In genomic region chr1:15885701-15886612, GRCh38 we compare ENCODE assay signal across 1 cellular context.
TF ChIP-seq lines count a peak whose summit lies in the region.

No MANE protein-coding gene starts in this region.

TF ChIP-seq in K562, 482 proteins besides CTCF, POLR2A, EP300 and RAD21 (continued from another document and continues in another):
- TF ChIP-seq ETV1 (tag; conservative IDR thresholded peaks at IDR 0.05; ENCODE audit: low read depth) (0 out of 2 replicates have a peak, but pooled peaks have one; percentile 7), ZNF395 (CRISPR knock-in tag; IDR thresholded peaks at IDR 0.05) (0 out of 2 replicates have a peak, but pooled peaks have one; percentile 78), REST (CRISPR knock-in tag; IDR thresholded peaks at IDR 0.05; ENCODE audit: low read depth) (no peak), PURB (CRISPR knock-in tag; IDR thresholded peaks at IDR 0.05; ENCODE audit: low read depth) (no peak), MITF (IDR thresholded peaks at IDR 0.05) (no peak), PREB (CRISPR knock-in tag; IDR thresholded peaks at IDR 0.05) (no peak), SREBF1 (IDR thresholded peaks at IDR 0.05; ENCODE audit: borderline replicate concordance, low read depth, low read length) (no peak), ZNF592 (IDR thresholded peaks at IDR 0.05) (peak; percentile 58; the same call in 1 of the 2 replicates), MTA3 (IDR thresholded peaks at IDR 0.05; ENCODE audit: borderline replicate concordance) (no peak), MTF1 (CRISPR knock-in tag; IDR thresholded peaks at IDR 0.05; ENCODE audit: borderline replicate concordance) (no peak), TFAM (CRISPR knock-in tag; conservative IDR thresholded peaks at IDR 0.05) (no peak), CEBPB (tag; IDR thresholded peaks at IDR 0.05) (peak; percentile 100), CSDE1 (IDR thresholded peaks at IDR 0.05) (no peak; a peak in 1 of 4 replicates), SMARCA4 (IDR thresholded peaks at IDR 0.05) (peak; percentile 71; the same call in 1 of the 2 replicates), ZKSCAN1 (IDR thresholded peaks at IDR 0.05; ENCODE audit: low read depth, low read length) (peak; percentile 64; the same call in 1 of the 2 replicates), BMI1 (IDR thresholded peaks at IDR 0.05; ENCODE audit: low read length) (no peak), ZNF583 (CRISPR knock-in tag; IDR thresholded peaks at IDR 0.05) (0 out of 2 replicates have a peak, but pooled peaks have one; percentile 68), ZNF445 (CRISPR knock-in tag; IDR thresholded peaks at IDR 0.05; ENCODE audit: low read depth) (no peak), GABPB2 (CRISPR knock-in tag; conservative IDR thresholded peaks at IDR 0.05) (no peak), MYBL2 (IDR thresholded peaks at IDR 0.05; ENCODE audit: low read depth) (no peak), MYBL2 (CRISPR knock-in tag; IDR thresholded peaks at IDR 0.05; ENCODE audit: borderline replicate concordance) (no peak), KLF1 (tag; IDR thresholded peaks at IDR 0.05) (0 out of 2 replicates have a peak, but pooled peaks have one; percentile 15), FOXJ3 (CRISPR knock-in tag; IDR thresholded peaks at IDR 0.05) (no peak), SNIP1 (IDR thresholded peaks at IDR 0.05; ENCODE audit: low read depth) (no peak), ZNF184 (CRISPR knock-in tag; IDR thresholded peaks at IDR 0.05) (no peak), PHB2 (IDR thresholded peaks at IDR 0.05; ENCODE audit: low read depth) (no peak), XRCC3 (IDR thresholded peaks at IDR 0.05) (no peak), ZNF77 (CRISPR knock-in tag; IDR thresholded peaks at IDR 0.05) (no peak), CEBPG (CRISPR knock-in tag; IDR thresholded peaks at IDR 0.05) (peak; percentile 90), CEBPG (tag; conservative IDR thresholded peaks at IDR 0.05 in 1 of 2, IDR thresholded peaks at IDR 0.05 in 1 of 2) (peak; percentile 98 to 100), ZSCAN29 (IDR thresholded peaks at IDR 0.05) (no peak), EWSR1 (IDR thresholded peaks at IDR 0.05; ENCODE audit: borderline replicate concordance, low read depth, partially characterized antibody) (no peak), ESRRA (IDR thresholded peaks at IDR 0.05; ENCODE audit: borderline replicate concordance, low read depth) (peak; percentile 25; the same call in 1 of the 2 replicates), NCOA4 (IDR thresholded peaks at IDR 0.05; ENCODE audit: partially characterized antibody) (no peak), TAF1 (IDR thresholded peaks at IDR 0.05; ENCODE audit: control insufficient read depth, extremely low read depth, insufficient read depth, low read length, severe bottlenecking) (peak; percentile 61), THRB (CRISPR knock-in tag; conservative IDR thresholded peaks at IDR 0.05) (peak; percentile 70; the same call in 1 of the 2 replicates), ARHGAP35 (IDR thresholded peaks at IDR 0.05; ENCODE audit: partially characterized antibody) (no peak)
- TF ChIP-seq, protein P1, sequence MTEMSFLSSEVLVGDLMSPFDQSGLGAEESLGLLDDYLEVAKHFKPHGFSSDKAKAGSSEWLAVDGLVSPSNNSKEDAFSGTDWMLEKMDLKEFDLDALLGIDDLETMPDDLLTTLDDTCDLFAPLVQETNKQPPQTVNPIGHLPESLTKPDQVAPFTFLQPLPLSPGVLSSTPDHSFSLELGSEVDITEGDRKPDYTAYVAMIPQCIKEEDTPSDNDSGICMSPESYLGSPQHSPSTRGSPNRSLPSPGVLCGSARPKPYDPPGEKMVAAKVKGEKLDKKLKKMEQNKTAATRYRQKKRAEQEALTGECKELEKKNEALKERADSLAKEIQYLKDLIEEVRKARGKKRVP (CRISPR knock-in tag; IDR thresholded peaks at IDR 0.05) = no peak
- TF ChIP-seq, protein P2, sequence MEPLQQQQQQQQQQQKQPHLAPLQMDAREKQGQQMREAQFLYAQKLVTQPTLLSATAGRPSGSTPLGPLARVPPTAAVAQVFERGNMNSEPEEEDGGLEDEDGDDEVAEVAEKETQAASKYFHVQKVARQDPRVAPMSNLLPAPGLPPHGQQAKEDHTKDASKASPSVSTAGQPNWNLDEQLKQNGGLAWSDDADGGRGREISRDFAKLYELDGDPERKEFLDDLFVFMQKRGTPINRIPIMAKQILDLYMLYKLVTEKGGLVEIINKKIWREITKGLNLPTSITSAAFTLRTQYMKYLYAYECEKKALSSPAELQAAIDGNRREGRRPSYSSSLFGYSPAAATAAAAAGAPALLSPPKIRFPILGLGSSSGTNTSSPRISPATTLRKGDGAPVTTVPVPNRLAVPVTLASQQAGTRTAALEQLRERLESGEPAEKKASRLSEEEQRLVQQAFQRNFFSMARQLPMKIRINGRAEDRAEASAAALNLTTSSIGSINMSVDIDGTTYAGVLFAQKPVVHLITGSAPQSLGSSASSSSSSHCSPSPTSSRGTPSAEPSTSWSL (CRISPR knock-in tag; IDR thresholded peaks at IDR 0.05; ENCODE audit: borderline replicate concordance) = no peak
- TF ChIP-seq, protein P3, sequence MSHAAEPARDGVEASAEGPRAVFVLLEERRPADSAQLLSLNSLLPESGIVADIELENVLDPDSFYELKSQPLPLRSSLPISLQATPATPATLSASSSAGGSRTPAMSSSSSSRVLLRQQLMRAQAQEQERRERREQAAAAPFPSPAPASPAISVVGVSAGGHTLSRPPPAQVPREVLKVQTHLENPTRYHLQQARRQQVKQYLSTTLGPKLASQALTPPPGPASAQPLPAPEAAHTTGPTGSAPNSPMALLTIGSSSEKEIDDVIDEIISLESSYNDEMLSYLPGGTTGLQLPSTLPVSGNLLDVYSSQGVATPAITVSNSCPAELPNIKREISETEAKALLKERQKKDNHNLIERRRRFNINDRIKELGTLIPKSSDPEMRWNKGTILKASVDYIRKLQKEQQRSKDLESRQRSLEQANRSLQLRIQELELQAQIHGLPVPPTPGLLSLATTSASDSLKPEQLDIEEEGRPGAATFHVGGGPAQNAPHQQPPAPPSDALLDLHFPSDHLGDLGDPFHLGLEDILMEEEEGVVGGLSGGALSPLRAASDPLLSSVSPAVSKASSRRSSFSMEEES (CRISPR knock-in tag; IDR thresholded peaks at IDR 0.05) = no peak
- TF ChIP-seq, protein P4, sequence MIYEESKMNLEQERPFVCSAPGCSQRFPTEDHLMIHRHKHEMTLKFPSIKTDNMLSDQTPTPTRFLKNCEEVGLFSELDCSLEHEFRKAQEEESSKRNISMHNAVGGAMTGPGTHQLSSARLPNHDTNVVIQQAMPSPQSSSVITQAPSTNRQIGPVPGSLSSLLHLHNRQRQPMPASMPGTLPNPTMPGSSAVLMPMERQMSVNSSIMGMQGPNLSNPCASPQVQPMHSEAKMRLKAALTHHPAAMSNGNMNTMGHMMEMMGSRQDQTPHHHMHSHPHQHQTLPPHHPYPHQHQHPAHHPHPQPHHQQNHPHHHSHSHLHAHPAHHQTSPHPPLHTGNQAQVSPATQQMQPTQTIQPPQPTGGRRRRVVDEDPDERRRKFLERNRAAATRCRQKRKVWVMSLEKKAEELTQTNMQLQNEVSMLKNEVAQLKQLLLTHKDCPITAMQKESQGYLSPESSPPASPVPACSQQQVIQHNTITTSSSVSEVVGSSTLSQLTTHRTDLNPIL (CRISPR knock-in tag; IDR thresholded peaks at IDR 0.05) = no peak
